22 cellular contexts compared by ENCODE assay signal in genomic region chr6:73481969-73482368, GRCh38. TPM values are rescaled to one million over a fixed set of nuclear protein-coding genes. Genes with fewer than 3 reads are reported as not detected.
DNase-seq lines count a peak whose midpoint lies in the region; ATAC-seq and TF ChIP-seq lines count a peak whose summit lies in the region.
"Had no signal": no experiment of that assay in that cellular context is flagged by ENCODE, and none has a peak within 500 bp of the region (broad histone marks: within the 10 kb centered on the region; RNA-seq: fewer than 3 reads in every experiment).

No MANE protein-coding gene starts in this region.

- H3K27me3 Mint-ChIP-seq in GM23338 (ENCODE audit: insufficient read depth, low read depth, poor library complexity) (no peaks in the 10 kb centered on the region), chondrocyte (ENCODE audit: low read depth) (no peaks in the 10 kb centered on the region)
- H3K27me3 Mint-ChIP-seq: CD4-positive, alpha-beta memory T cell had no signal

- H3K36me3 Mint-ChIP-seq in GM23338 (ENCODE audit: low read depth): peaks cover 73% of the 10 kb centered on the region
- peaks cover 24% of the 10 kb centered on the region for H3K36me3 Mint-ChIP-seq in chondrocyte (ENCODE audit: low read depth)

- H3K27me3 ChIP-seq in GM23338 (ENCODE audit: insufficient read depth) (no peaks in the 10 kb centered on the region), Panc1 (ENCODE audit: control insufficient read depth, insufficient read depth, low read length) (no peaks in the 10 kb centered on the region), parathyroid adenoma (ENCODE audit: control insufficient read depth, insufficient read depth, low read length) (no peaks in the 10 kb centered on the region), osteoblast (ENCODE audit: insufficient read depth, low read length) (no peaks in the 10 kb centered on the region), gastrocnemius medialis (no peaks in the 10 kb centered on the region)
- H3K27me3 ChIP-seq: BLaER1 treated with 17β-estradiol and CSF1 and Interleukin-3, amounts not matched to agents 10 nM and 100 nM had no signal

- CTCF ChIA-PET in Panc1 (lab: Charles Lee): no interaction called here

- H3K27ac ChIP-seq in GM23338 (ENCODE audit: low read depth): 0 out of 2 replicates have a peak overlapping the region, but pooled peaks have one; percentile 6
- H3K27ac ChIP-seq in Panc1 (ENCODE audit: low read length): no peak overlapping the region
- H3K27ac ChIP-seq in parathyroid adenoma: peak overlapping the region; percentile 21
- H3K27ac ChIP-seq in osteoblast (ENCODE audit: low read depth, low read length): no peak overlapping the region
- H3K27ac ChIP-seq in gastrocnemius medialis: no peak overlapping the region
- H3K27ac ChIP-seq: BLaER1 treated with 17β-estradiol and CSF1 and Interleukin-3, amounts not matched to agents 10 nM and 100 nM had no signal

- H3K4me1 ChIP-seq in GM23338 (ENCODE audit: insufficient read depth): no peaks in the 10 kb centered on the region
- H3K4me1 ChIP-seq in Panc1 (ENCODE audit: control insufficient read depth, insufficient read depth, low read length): no peaks in the 10 kb centered on the region
- H3K4me1 ChIP-seq in parathyroid adenoma: peaks cover 11% of the 10 kb centered on the region
- no peaks in the 10 kb centered on the region for H3K4me1 ChIP-seq in osteoblast (ENCODE audit: insufficient read depth, low read length)
- no peaks in the 10 kb centered on the region for H3K4me1 ChIP-seq in gastrocnemius medialis
- H3K4me1 ChIP-seq: BLaER1 treated with 17β-estradiol and CSF1 and Interleukin-3, amounts not matched to agents 10 nM and 100 nM; Caco-2 had no signal

- H3K27ac Mint-ChIP-seq in GM23338: no peak overlapping the region
- no peak overlapping the region for H3K27ac Mint-ChIP-seq in chondrocyte (ENCODE audit: unreplicated experiment)

- H2AFZ ChIP-seq in GM23338 (no peak overlapping the region), parathyroid adenoma (peak overlapping the region; percentile 47), osteoblast (ENCODE audit: low read length) (no peak overlapping the region)

- H3K9me3 ChIP-seq in Panc1 (ENCODE audit: control insufficient read depth, insufficient read depth, low read depth, low read length): no peaks in the 10 kb centered on the region
- no peaks in the 10 kb centered on the region for H3K9me3 ChIP-seq in parathyroid adenoma (ENCODE audit: control insufficient read depth, low read length)
- no peaks in the 10 kb centered on the region for H3K9me3 ChIP-seq in osteoblast (ENCODE audit: low read depth, low read length)
- no peaks in the 10 kb centered on the region for H3K9me3 ChIP-seq in gastrocnemius medialis
- H3K9me3 ChIP-seq: BLaER1 treated with 17β-estradiol and CSF1 and Interleukin-3, amounts not matched to agents 10 nM and 100 nM; Caco-2 had no signal

- no peak for ATAC-seq in GM23338
- ATAC-seq in Panc1: no peak; the same call in 1 of the 2 replicates
- ATAC-seq in gastrocnemius medialis: no peak
- ATAC-seq: GM12878 had no signal

- DNase-seq in GM23338 (ENCODE audit: low spot score): no peak
- no peak for DNase-seq in Panc1 (ENCODE audit: low read depth, low spot score)
- DNase-seq in chondrocyte (ENCODE audit: low spot score): peak; percentile 14
- DNase-seq in NCI-H1930 (lab: John Stamatoyannopoulos, UW): no peak
- no peak for DNase-seq in osteoblast (ENCODE audit: insufficient read length, low spot score, missing footprints)
- DNase-seq in gastrocnemius medialis: no peak
- DNase-seq: ACHN; Caco-2; CD4-positive, alpha-beta memory T cell; DMS 273 treated with DMSO at 0.1 percent for 48 hours; DMS79 treated with DMSO at 0.1 percent for 48 hours; Karpas-422; MV-4-11; NCI-H1105 treated with DMSO at 0.1 percent for 48 hours; NCI-H1694; NCI-H446; NCI-H526; OCI-M1; SHP77 had no signal

- TF ChIP-seq POLR2A in gastrocnemius medialis (IDR thresholded peaks at IDR 0.05): no peak

- intact Hi-C loops in Panc1 (cut with micrococcal nuclease; ENCODE audit: unreplicated experiment): no loop called here
- intact Hi-C loops in gastrocnemius medialis (cut with DNase I; ENCODE audit: low total_unique reads): no loop called here

- H3K4me2 ChIP-seq in GM23338 (no peak overlapping the region), parathyroid adenoma (ENCODE audit: low read length) (no peak overlapping the region), osteoblast (ENCODE audit: insufficient read depth, low read length) (no peak overlapping the region)
- H3K4me2 ChIP-seq: BLaER1 treated with 17β-estradiol and CSF1 and Interleukin-3, amounts not matched to agents 10 nM and 100 nM had no signal

- H3K9me3 Mint-ChIP-seq in GM23338 (no peaks in the 10 kb centered on the region), chondrocyte (ENCODE audit: low read depth) (no peaks in the 10 kb centered on the region)
- H3K9me3 Mint-ChIP-seq: CD4-positive, alpha-beta memory T cell had no signal

- POLR2A ChIA-PET in Panc1 (lab: Charles Lee): no interaction called here

- H3K36me3 ChIP-seq in GM23338 (ENCODE audit: insufficient read depth): peaks cover 44% of the 10 kb centered on the region
- peaks cover 18% of the 10 kb centered on the region for H3K36me3 ChIP-seq in Panc1 (ENCODE audit: control insufficient read depth, insufficient read depth, low read length)
- H3K36me3 ChIP-seq in parathyroid adenoma (ENCODE audit: control insufficient read depth, insufficient read depth, low read length): no peaks in the 10 kb centered on the region
- peaks cover 69% of the 10 kb centered on the region for H3K36me3 ChIP-seq in osteoblast (ENCODE audit: insufficient read depth, low read length)
- H3K36me3 ChIP-seq in gastrocnemius medialis: peaks cover 2 to 91% of the 10 kb centered on the region in 2 donors

- H3K9ac ChIP-seq in parathyroid adenoma: no peak overlapping the region
- H3K9ac ChIP-seq: BLaER1 treated with 17β-estradiol and CSF1 and Interleukin-3, amounts not matched to agents 10 nM and 100 nM had no signal

- no peaks in the 10 kb centered on the region for H3K4me1 Mint-ChIP-seq in GM23338
- H3K4me1 Mint-ChIP-seq in chondrocyte (ENCODE audit: low read depth): no peaks in the 10 kb centered on the region

- no peak for TF ChIP-seq CTCF in GM23338 (conservative IDR thresholded peaks at IDR 0.05; ENCODE audit: low read depth in 2 of 2)
- TF ChIP-seq CTCF in Panc1 (IDR thresholded peaks at IDR 0.05): no peak
- TF ChIP-seq CTCF in chondrocyte (IDR thresholded peaks at IDR 0.05): no peak
- no peak for TF ChIP-seq CTCF in parathyroid adenoma (IDR thresholded peaks at IDR 0.05)
- TF ChIP-seq CTCF in osteoblast (IDR thresholded peaks at IDR 0.05; ENCODE audit: extremely low read depth, low read depth, low read length): no peak
- no peak for TF ChIP-seq CTCF in gastrocnemius medialis (IDR thresholded peaks at IDR 0.05 in 4 of 5, conservative IDR thresholded peaks at IDR 0.05 in 1 of 5)

- H3K4me3 ChIP-seq in GM23338 (no peak overlapping the region), Panc1 (ENCODE audit: low read depth in 2 of 2, low read length in 2 of 2) (no peak overlapping the region), parathyroid adenoma (ENCODE audit: low read depth, low read length) (no peak overlapping the region), osteoblast (ENCODE audit: insufficient read depth, low read length) (no peak overlapping the region), gastrocnemius medialis (no peak overlapping the region)
- H3K4me3 ChIP-seq: BLaER1 treated with 17β-estradiol and CSF1 and Interleukin-3, amounts not matched to agents 10 nM and 100 nM; GM12878 had no signal

- 0 out of 2 replicates have a peak, but pooled peaks cover 4% of the 10 kb centered on the region for H3F3A ChIP-seq in GM23338 (replicated peaks; ENCODE audit: low read depth)

- H3K79me2 ChIP-seq in GM23338 (replicated peaks; ENCODE audit: insufficient read depth) (no peaks in the 10 kb centered on the region), parathyroid adenoma (no peaks in the 10 kb centered on the region), osteoblast (ENCODE audit: insufficient read depth, low read length) (no peaks in the 10 kb centered on the region)

- H4K20me1 ChIP-seq in GM23338 (replicated peaks; ENCODE audit: insufficient read depth) (no peaks in the 10 kb centered on the region), osteoblast (ENCODE audit: insufficient read depth, low read length) (no peaks in the 10 kb centered on the region)

- BruUV-seq in Panc1 (replicated peaks; lab: Mats Ljungman, UMichigan): TSS peak; percentile 7

- no peaks in the 10 kb centered on the region for H3K9me2 ChIP-seq in GM23338 (ENCODE audit: insufficient read depth)

- H3K4me3 Mint-ChIP-seq in GM23338 (no peak overlapping the region), chondrocyte (ENCODE audit: unreplicated experiment) (no peak overlapping the region)
- H3K4me3 Mint-ChIP-seq: CD4-positive, alpha-beta memory T cell had no signal

- in situ Hi-C loops in Panc1 (cut with HindIII; ENCODE audit: low pct_unique_long_range_greater_than_20kb, low sequenced_read_pairs) (loop anchor here (25.0 kb wide), 1 partner anchor 130 kb away; no protein-coding TSS in a partner anchor), gastrocnemius medialis (cut with MboI; ENCODE audit: low sequenced_read_pairs in 4 of 4) (loop anchor here in 2 of 4 donors (25.0 kb wide), 1 partner anchor 1755 kb away; the partner anchor contains the start of gene COX7A2 (in 2 of the 2))

TF ChIP-seq in GM23338, 12 proteins besides CTCF, POLR2A, EP300 and RAD21 (continues in another document):
- no peak for TF ChIP-seq ZNF331 (CRISPR knock-in tag; IDR thresholded peaks at IDR 0.05; ENCODE audit: low read depth)
- TF ChIP-seq STAT1 (IDR thresholded peaks at IDR 0.05; ENCODE audit: unreplicated experiment): no peak

RNA-seq across cellular contexts. Expression of gene MTO1, which starts 20.4 kb away (rescaled TPM):
- total RNA-seq in GM23338 (2014; rRNA removed; shearing (Covaris generic)): 36.7 and 37.1 TPM in 2 replicates
- 18.3 and 27.7 TPM in 2 replicates for polyA plus RNA-seq in GM23338 (2016; fragmentation: Nextera tagmentation; extraction: Ambion mirVana)
- total RNA-seq in Panc1 (2021; ENCODE audit: unreplicated experiment): 57.9 TPM
- polyA plus RNA-seq in Panc1 (2012; ENCODE audit: insufficient read length): 34.9 TPM
- total RNA-seq in chondrocyte: 18.4 to 26.0 TPM (median 25.6 TPM) in 3 replicates
- total RNA-seq in osteoblast: 30.9 and 40.9 TPM in 2 replicates
- 10 to 100 TPM; 16.4 to 43.4 (median 21.9) TPM for total RNA-seq in gastrocnemius medialis

RNA-seq across cellular contexts. Expression of gene CGAS, which starts 29.9 kb away (rescaled TPM):
- total RNA-seq in GM23338 (2014; rRNA removed; shearing (Covaris generic)): 12.7 and 14.8 TPM in 2 replicates
- 8.3 and 8.9 TPM in 2 replicates for polyA plus RNA-seq in GM23338 (2016; fragmentation: Nextera tagmentation; extraction: Ambion mirVana)
- total RNA-seq in Panc1 (2021; ENCODE audit: unreplicated experiment) (38.4 TPM), chondrocyte (1.0 to 1.7 TPM (median 1.6 TPM) in 3 replicates), osteoblast (5.9 and 6.2 TPM in 2 replicates), gastrocnemius medialis (1 to 10 TPM in 2 of 4 donors, under 1 TPM in 2; 0.49 to 1.6 (median 1.2) TPM)
- polyA plus RNA-seq in Panc1 (2012; ENCODE audit: insufficient read length): 13.0 TPM

RNA-seq across cellular contexts. Expression of gene EEF1A1, which starts 38.9 kb away (rescaled TPM):
- total RNA-seq in GM23338 (2014; rRNA removed; shearing (Covaris generic)): 12,342 and 13,362 TPM in 2 replicates
- polyA plus RNA-seq in GM23338 (2016; fragmentation: Nextera tagmentation; extraction: Ambion mirVana): 7,677 and 8,712 TPM in 2 replicates
- total RNA-seq in Panc1 (2021; ENCODE audit: unreplicated experiment) (10,069 TPM), chondrocyte (8,230 to 8,902 TPM (median 8,643 TPM) in 3 replicates), osteoblast (18,909 and 19,513 TPM in 2 replicates), gastrocnemius medialis (1,000 to 10,000 TPM in 3 of 4 donors, 100 to 1,000 TPM in 1; 846 to 1,271 (median 1,198) TPM)
- 8,925 TPM for polyA plus RNA-seq in Panc1 (2012; ENCODE audit: insufficient read length)

Comparison
In these comparisons a context has a peak if more than half of its experiments do, and no peak if none do; other contexts are left out.
1. H3K27ac ChIP-seq: peak in GM23338 (single experiment) and parathyroid adenoma (single experiment); none in Panc1 (single experiment), osteoblast (single experiment) and gastrocnemius medialis (0 of 4).